22 cellular contexts compared by ENCODE assay signal in genomic region chr12:61521258-61521657, GRCh38.
DNase-seq lines count a peak whose midpoint lies in the region; ATAC-seq and TF ChIP-seq lines count a peak whose summit lies in the region.
"Had no signal": no experiment of that assay in that cellular context is flagged by ENCODE, and none has a peak within 500 bp of the region (broad histone marks: within the 10 kb centered on the region; RNA-seq: fewer than 3 reads in every experiment).

No MANE protein-coding gene starts in this region.

- POLR2A ChIA-PET in WTC11 (lab: Charles Lee): no interaction called here

- peak; percentile 93 for ATAC-seq in WTC11
- no peak for ATAC-seq in natural killer cell treated with Interleukin-12 subunit alpha and Interleukin-12 subunit beta and Interleukin-15 and Interleukin-18, amount 100 ng/mL, for 72 hours
- ATAC-seq: A549, HCT116, HepG2 had no signal

- H3K9me3 Mint-ChIP-seq in WTC11: peaks cover 2% of the 10 kb centered on the region; the same call in 1 of the 2 replicates
- H3K9me3 Mint-ChIP-seq in activated T-cell treated with anti-CD3 and anti-CD28 coated beads, Interleukin-2, amount 50 U/mL, for 24 hours: no peaks in the 10 kb centered on the region
- H3K9me3 Mint-ChIP-seq in natural killer cell treated with Interleukin-12 subunit alpha and Interleukin-12 subunit beta and Interleukin-15 and Interleukin-18, amount 100 ng/mL, for 72 hours: peaks cover 17% of the 10 kb centered on the region

- H3K4me1 Mint-ChIP-seq in WTC11: peaks cover 32% of the 10 kb centered on the region
- H3K4me1 Mint-ChIP-seq in activated T-cell treated with anti-CD3 and anti-CD28 coated beads, Interleukin-2, amount 50 U/mL, for 24 hours (ENCODE audit: low read depth): no peaks in the 10 kb centered on the region
- H3K4me1 Mint-ChIP-seq in natural killer cell treated with Interleukin-12 subunit alpha and Interleukin-12 subunit beta and Interleukin-15 and Interleukin-18, amount 100 ng/mL, for 72 hours (ENCODE audit: low read depth in 2 of 2): no peaks in the 10 kb centered on the region
- H3K4me1 Mint-ChIP-seq: CD14-positive monocyte; CD4-positive, alpha-beta memory T cell; IgD-negative memory B cell had no signal

- H3K27me3 Mint-ChIP-seq in WTC11 (ENCODE audit: low read depth): no peaks in the 10 kb centered on the region
- no peaks in the 10 kb centered on the region for H3K27me3 Mint-ChIP-seq in activated T-cell treated with anti-CD3 and anti-CD28 coated beads, Interleukin-2, amount 50 U/mL, for 24 hours
- H3K27me3 Mint-ChIP-seq in natural killer cell treated with Interleukin-12 subunit alpha and Interleukin-12 subunit beta and Interleukin-15 and Interleukin-18, amount 100 ng/mL, for 72 hours: no peaks in the 10 kb centered on the region
- H3K27me3 Mint-ChIP-seq: CD4-positive, alpha-beta memory T cell; IgD-negative memory B cell had no signal

- no peak overlapping the region for H3K9ac ChIP-seq in HUES48 (ENCODE audit: low read depth, low read length)
- H3K9ac ChIP-seq in iPS-20b (ENCODE audit: low read depth, low read length): no peak overlapping the region
- H3K9ac ChIP-seq: BLaER1, GM23248 had no signal

- H3K36me3 ChIP-seq in HUES48 (ENCODE audit: control insufficient read depth, insufficient read depth, low read length): no peaks in the 10 kb centered on the region
- H3K36me3 ChIP-seq in iPS-20b (ENCODE audit: insufficient read depth, low read depth, low read length): no peaks in the 10 kb centered on the region
- H3K36me3 ChIP-seq: BLaER1 had no signal

- CTCF ChIA-PET in WTC11 (lab: Charles Lee): no interaction called here

- H3K27me3 ChIP-seq in HUES48 (ENCODE audit: control insufficient read depth, insufficient read depth, low read length) (no peaks in the 10 kb centered on the region), iPS-20b (ENCODE audit: insufficient read depth, low read length) (no peaks in the 10 kb centered on the region)
- H3K27me3 ChIP-seq: BLaER1 had no signal

- H3K4me1 ChIP-seq in HUES48 (ENCODE audit: control insufficient read depth, insufficient read depth, low read length): peaks cover 18% of the 10 kb centered on the region
- H3K4me1 ChIP-seq in iPS-20b (ENCODE audit: insufficient read depth, low read length): peaks cover 12% of the 10 kb centered on the region; the same call in 1 of the 2 replicates
- H3K4me1 ChIP-seq: A549 had no signal

- H3K4me3 ChIP-seq in HUES48 (ENCODE audit: low read depth, low read length): 0 out of 2 replicates have a peak overlapping the region, but pooled peaks have one; percentile 8
- peak overlapping the region; percentile 29; the same call in 1 of the 2 replicates for H3K4me3 ChIP-seq in iPS-20b (ENCODE audit: low read length)
- H3K4me3 ChIP-seq: A549, BLaER1, GM23248 had no signal

- H3K27ac Mint-ChIP-seq in WTC11: no peak overlapping the region; the same call in 1 of the 2 replicates
- H3K27ac Mint-ChIP-seq in activated T-cell treated with anti-CD3 and anti-CD28 coated beads, Interleukin-2, amount 50 U/mL, for 24 hours: no peak overlapping the region
- no peak overlapping the region for H3K27ac Mint-ChIP-seq in natural killer cell treated with Interleukin-12 subunit alpha and Interleukin-12 subunit beta and Interleukin-15 and Interleukin-18, amount 100 ng/mL, for 72 hours
- H3K27ac Mint-ChIP-seq: CD14-positive monocyte; CD4-positive, alpha-beta memory T cell; HFFc6; IgD-negative memory B cell had no signal

- H3K27ac ChIP-seq in HUES48 (ENCODE audit: low read depth, low read length) (no peak overlapping the region), iPS-20b (ENCODE audit: low read length) (no peak overlapping the region)
- H3K27ac ChIP-seq: 22Rv1, A549, BLaER1, GM23248 had no signal

- H3K36me3 Mint-ChIP-seq in WTC11: no peaks in the 10 kb centered on the region
- no peaks in the 10 kb centered on the region for H3K36me3 Mint-ChIP-seq in activated T-cell treated with anti-CD3 and anti-CD28 coated beads, Interleukin-2, amount 50 U/mL, for 24 hours (ENCODE audit: low read depth)
- peaks cover 7% of the 10 kb centered on the region for H3K36me3 Mint-ChIP-seq in natural killer cell treated with Interleukin-12 subunit alpha and Interleukin-12 subunit beta and Interleukin-15 and Interleukin-18, amount 100 ng/mL, for 72 hours
- H3K36me3 Mint-ChIP-seq: CD14-positive monocyte; CD4-positive, alpha-beta memory T cell; IgD-negative memory B cell had no signal

- H3K9me3 ChIP-seq in HUES48 (ENCODE audit: control insufficient read depth, insufficient read depth, low read length) (no peaks in the 10 kb centered on the region), iPS-20b (ENCODE audit: insufficient read depth, low read depth, low read length) (no peaks in the 10 kb centered on the region)
- H3K9me3 ChIP-seq: A549, BLaER1 had no signal

- TF ChIP-seq CTCF in WTC11 (IDR thresholded peaks at IDR 0.05): no peak

- H3K4me3 Mint-ChIP-seq in WTC11: no peak overlapping the region
- no peak overlapping the region for H3K4me3 Mint-ChIP-seq in activated T-cell treated with anti-CD3 and anti-CD28 coated beads, Interleukin-2, amount 50 U/mL, for 24 hours
- no peak overlapping the region for H3K4me3 Mint-ChIP-seq in natural killer cell treated with Interleukin-12 subunit alpha and Interleukin-12 subunit beta and Interleukin-15 and Interleukin-18, amount 100 ng/mL, for 72 hours
- H3K4me3 Mint-ChIP-seq: CD14-positive monocyte; CD4-positive, alpha-beta memory T cell; HFFc6; IgD-negative memory B cell had no signal

- DNase-seq in ELF-1 (ENCODE audit: low read depth, low spot score) (peak; percentile 16), WTC11 (ENCODE audit: low spot score) (no peak), NCI-H1092 treated with DMSO at 0.1 percent for 48 hours (lab: John Stamatoyannopoulos, UW) (no peak), H4 (ENCODE audit: low spot score) (no peak)
- no peak for DNase-seq in activated T-cell treated with anti-CD3 and anti-CD28 coated beads, Interleukin-2, amount 50 U/mL, for 24 hours
- DNase-seq in natural killer cell treated with Interleukin-12 subunit alpha and Interleukin-12 subunit beta and Interleukin-15 and Interleukin-18, amount 100 ng/mL, for 72 hours (ENCODE audit: low spot score): no peak
- DNase-seq: CD4-positive, alpha-beta memory T cell; DMS153; DMS79; GF-D8; GM23248; HFFc6; KBM-7 had no signal

TF ChIP-seq in WTC11, 78 proteins besides CTCF, POLR2A, EP300 and RAD21:
- TF ChIP-seq TCF7 (CRISPR knock-in tag; IDR thresholded peaks at IDR 0.05; ENCODE audit: low read depth): no peak
- TF ChIP-seq ZBTB43 (CRISPR knock-in tag; IDR thresholded peaks at IDR 0.05): no peak
- no peak for TF ChIP-seq PRRX2 (CRISPR knock-in tag; IDR thresholded peaks at IDR 0.05)
- no peak for TF ChIP-seq NFATC4 (CRISPR knock-in tag; IDR thresholded peaks at IDR 0.05)
- no peak for TF ChIP-seq CDX4 (CRISPR knock-in tag; IDR thresholded peaks at IDR 0.05; ENCODE audit: borderline replicate concordance)
- no peak for TF ChIP-seq NR3C1 (CRISPR knock-in tag; conservative IDR thresholded peaks at IDR 0.05; ENCODE audit: low read depth)
- peak; percentile 5; the same call in 1 of the 2 replicates for TF ChIP-seq ZNF423 (CRISPR knock-in tag; IDR thresholded peaks at IDR 0.05)
- TF ChIP-seq ZNF219 (CRISPR knock-in tag; IDR thresholded peaks at IDR 0.05; ENCODE audit: borderline replicate concordance): no peak
